ENCODE assay signal across 12 cellular contexts in the genomic region with DNA sequence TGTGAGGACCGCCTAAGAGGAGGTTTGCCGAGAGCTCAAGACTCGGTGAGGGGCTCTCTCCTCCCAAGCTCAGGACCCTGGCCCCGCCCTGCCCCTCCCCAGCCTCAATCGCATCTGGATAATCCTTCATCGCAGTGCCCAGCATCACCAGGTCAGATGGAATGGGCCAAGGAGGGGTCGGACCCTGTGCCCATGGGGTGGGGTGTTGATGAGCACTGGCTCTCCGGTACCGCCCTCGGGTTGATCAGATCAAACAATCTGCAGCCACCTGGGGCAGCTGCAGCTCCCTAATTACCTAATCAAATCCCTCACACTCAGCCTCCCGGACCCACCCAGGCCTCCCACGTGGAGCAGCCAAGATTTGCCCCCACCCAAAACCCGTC. TPM values are rescaled to one million over a fixed set of nuclear protein-coding genes. Genes with fewer than 3 reads are reported as not detected.
A peak's percentile ranks its signal among the peaks of the same experiment; 100 is the strongest.
DNase-seq lines count a peak whose midpoint lies in the region; ATAC-seq and TF ChIP-seq lines count a peak whose summit lies in the region.
"Had no signal": no experiment of that assay in that cellular context is flagged by ENCODE, and none has a peak within 500 bp of the region (broad histone marks: within the 10 kb centered on the region; RNA-seq: fewer than 3 reads in every experiment).

No MANE protein-coding gene starts in this region.

- H3K27me3 ChIP-seq in BE2C (no peaks in the 10 kb centered on the region), HAP-1 (ENCODE audit: low read depth) (no peaks in the 10 kb centered on the region), iPS-20b (ENCODE audit: insufficient read depth, low read length) (peaks cover 14% of the 10 kb centered on the region), testis (no peaks in the 10 kb centered on the region)

- H3K4me3 Mint-ChIP-seq in WTC11: peak overlapping the region; percentile 41
- no peak overlapping the region for H3K4me3 Mint-ChIP-seq in activated naive CD8-positive, alpha-beta T cell treated with anti-CD3 and anti-CD28 coated beads, Interleukin-2, amount 50 U/mL, for 24 hours
- H3K4me3 Mint-ChIP-seq: activated CD4-positive, alpha-beta T cell treated with anti-CD3 and anti-CD28 coated beads, Interleukin-2, amount 10 ng/mL, durations not matched to agents 7 days and 5 days had no signal

- TF ChIP-seq CTCF in BE2C (IDR thresholded peaks at IDR 0.05; ENCODE audit: low read depth, low read length): no peak
- no peak for TF ChIP-seq CTCF in WTC11 (IDR thresholded peaks at IDR 0.05)
- no peak for TF ChIP-seq CTCF in testis (IDR thresholded peaks at IDR 0.05)

- no peaks in the 10 kb centered on the region; the same call in 1 of the 2 replicates for H3K4me1 ChIP-seq in BE2C
- H3K4me1 ChIP-seq in HAP-1: no peaks in the 10 kb centered on the region
- H3K4me1 ChIP-seq in iPS-20b (ENCODE audit: insufficient read depth, low read length): peaks cover 7% of the 10 kb centered on the region; the same call in 1 of the 2 replicates
- H3K4me1 ChIP-seq in testis: no peaks in the 10 kb centered on the region
- H3K4me1 ChIP-seq: ascending aorta, foreskin keratinocyte had no signal

- H3K4me3 ChIP-seq in BE2C (ENCODE audit: low read depth, low read length) (peak overlapping the region; percentile 52), HAP-1 (peak overlapping the region; percentile 11), iPS-20b (ENCODE audit: low read length) (peak overlapping the region; percentile 41; the same call in 1 of the 2 replicates), testis (no peak overlapping the region)
- H3K4me3 ChIP-seq: ascending aorta had no signal

- H3K4me1 Mint-ChIP-seq in WTC11: peaks cover 24% of the 10 kb centered on the region
- peaks cover 18% of the 10 kb centered on the region for H3K4me1 Mint-ChIP-seq in activated naive CD8-positive, alpha-beta T cell treated with anti-CD3 and anti-CD28 coated beads, Interleukin-2, amount 50 U/mL, for 24 hours

- H3K27ac Mint-ChIP-seq in WTC11: no peak overlapping the region
- no peak overlapping the region for H3K27ac Mint-ChIP-seq in activated naive CD8-positive, alpha-beta T cell treated with anti-CD3 and anti-CD28 coated beads, Interleukin-2, amount 50 U/mL, for 24 hours
- H3K27ac Mint-ChIP-seq: activated CD4-positive, alpha-beta T cell treated with anti-CD3 and anti-CD28 coated beads, Interleukin-2, amount 10 ng/mL, durations not matched to agents 7 days and 5 days had no signal

- H3K9me3 ChIP-seq in BE2C (no peaks in the 10 kb centered on the region), HAP-1 (no peaks in the 10 kb centered on the region), iPS-20b (ENCODE audit: insufficient read depth, low read depth, low read length) (no peaks in the 10 kb centered on the region), testis (no peaks in the 10 kb centered on the region)
- H3K9me3 ChIP-seq: ascending aorta had no signal

- POLR2A ChIA-PET in WTC11 (lab: Charles Lee): no interaction called here

- H3K9me3 Mint-ChIP-seq in WTC11: peaks cover 15% of the 10 kb centered on the region
- H3K9me3 Mint-ChIP-seq in activated naive CD8-positive, alpha-beta T cell treated with anti-CD3 and anti-CD28 coated beads, Interleukin-2, amount 50 U/mL, for 24 hours: no peaks in the 10 kb centered on the region
- H3K9me3 Mint-ChIP-seq: activated CD4-positive, alpha-beta T cell treated with anti-CD3 and anti-CD28 coated beads, Interleukin-2, amount 10 ng/mL, durations not matched to agents 7 days and 5 days; stimulated activated naive CD8-positive, alpha-beta T cell treated with anti-CD3 and anti-CD28 coated beads, Interleukin-15, amount 100 ng/mL, for 72 hours had no signal

- ATAC-seq in WTC11: no peak
- ATAC-seq in activated naive CD8-positive, alpha-beta T cell treated with anti-CD3 and anti-CD28 coated beads, Interleukin-2, amount 50 U/mL, for 24 hours: no peak

- H3K27me3 Mint-ChIP-seq in WTC11 (ENCODE audit: low read depth): peaks cover 11% of the 10 kb centered on the region
- peaks cover 17% of the 10 kb centered on the region for H3K27me3 Mint-ChIP-seq in activated naive CD8-positive, alpha-beta T cell treated with anti-CD3 and anti-CD28 coated beads, Interleukin-2, amount 50 U/mL, for 24 hours

- H3K27ac ChIP-seq in iPS-20b (ENCODE audit: low read length) (no peak overlapping the region), testis (no peak overlapping the region)
- H3K27ac ChIP-seq: ascending aorta, foreskin keratinocyte had no signal

- no peak for TF ChIP-seq POLR2A in testis (IDR thresholded peaks at IDR 0.05)

- H3K36me3 ChIP-seq in BE2C: no peaks in the 10 kb centered on the region
- no peaks in the 10 kb centered on the region for H3K36me3 ChIP-seq in HAP-1 (replicated peaks)
- no peaks in the 10 kb centered on the region for H3K36me3 ChIP-seq in iPS-20b (ENCODE audit: insufficient read depth, low read depth, low read length)
- H3K36me3 ChIP-seq in testis (ENCODE audit: low read depth, missing control alignments): no peaks in the 10 kb centered on the region
- H3K36me3 ChIP-seq: ascending aorta had no signal

- in situ Hi-C loops in HAP-1 (cut with MboI; ENCODE audit: low sequenced_read_pairs): no loop called here

- no peaks in the 10 kb centered on the region; the same call in 1 of the 2 replicates for H3K36me3 Mint-ChIP-seq in WTC11
- no peaks in the 10 kb centered on the region for H3K36me3 Mint-ChIP-seq in activated naive CD8-positive, alpha-beta T cell treated with anti-CD3 and anti-CD28 coated beads, Interleukin-2, amount 50 U/mL, for 24 hours (ENCODE audit: low read depth)

- no peak overlapping the region for H3K9ac ChIP-seq in iPS-20b (ENCODE audit: low read depth, low read length)

- no peak for DNase-seq in BE2C
- no peak for DNase-seq in HAP-1 (ENCODE audit: low spot score in 2 of 2)
- no peak for DNase-seq in WTC11 (ENCODE audit: low spot score)
- no peak for DNase-seq in activated CD8-positive, alpha-beta memory T cell treated with anti-CD3 and anti-CD28 coated beads, Interleukin-2, amount 50 U/mL, for 48 hours
- no peak for DNase-seq in testis
- no peak for DNase-seq in activated naive CD8-positive, alpha-beta T cell treated with anti-CD3 and anti-CD28 coated beads, Interleukin-2, amount 50 U/mL, for 24 hours
- DNase-seq: COR-L47 had no signal

- 34% methylated on average over 6 to 13 of the region's 13 CpGs for WGBS in testis, 2 donors

- intact Hi-C loops in testis (cut with DNase I; ENCODE audit: low total_unique reads): no loop called here

- CTCF ChIA-PET in WTC11 (lab: Charles Lee): interaction anchor here (0.6 to 3.1 kb wide), 24 partner anchors 9 to 533 kb away, joined by 3 to 21 read pairs (median 3); partner anchors contain the start of genes TDRD7, TMOD1 and ZNF782

TF ChIP-seq in WTC11, 78 proteins besides CTCF, POLR2A, EP300 and RAD21:
- no peak for TF ChIP-seq ATF6 (CRISPR knock-in tag; IDR thresholded peaks at IDR 0.05)
- TF ChIP-seq TEAD1 (CRISPR knock-in tag; IDR thresholded peaks at IDR 0.05): no peak
- no peak for TF ChIP-seq JAZF1 (CRISPR knock-in tag; IDR thresholded peaks at IDR 0.05)
- no peak for TF ChIP-seq ZNF423 (CRISPR knock-in tag; IDR thresholded peaks at IDR 0.05)
- TF ChIP-seq ESRRA (CRISPR knock-in tag; IDR thresholded peaks at IDR 0.05; ENCODE audit: borderline replicate concordance): no peak
- no peak for TF ChIP-seq NFE2L1 (CRISPR knock-in tag; IDR thresholded peaks at IDR 0.05)
- no peak for TF ChIP-seq AR (CRISPR knock-in tag; IDR thresholded peaks at IDR 0.05)
- TF ChIP-seq, protein P1, sequence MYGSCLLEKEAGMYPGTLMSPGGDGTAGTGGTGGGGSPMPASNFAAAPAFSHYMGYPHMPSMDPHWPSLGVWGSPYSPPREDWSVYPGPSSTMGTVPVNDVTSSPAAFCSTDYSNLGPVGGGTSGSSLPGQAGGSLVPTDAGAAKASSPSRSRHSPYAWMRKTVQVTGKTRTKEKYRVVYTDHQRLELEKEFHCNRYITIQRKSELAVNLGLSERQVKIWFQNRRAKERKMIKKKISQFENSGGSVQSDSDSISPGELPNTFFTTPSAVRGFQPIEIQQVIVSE (CRISPR knock-in tag; IDR thresholded peaks at IDR 0.05; ENCODE audit: borderline replicate concordance): no peak
TF ChIP-seq in WTC11: peak in this region for 0.

RNA-seq across cellular contexts. Expression of gene TDRD7, which starts 24.4 kb away (rescaled TPM):
- 0.42 TPM for polyA plus RNA-seq in BE2C (2012; ENCODE audit: insufficient read depth, insufficient read length, low read depth)
- 2.3 to 2.8 TPM (median 2.5 TPM) in 3 replicates for total RNA-seq in WTC11 (2021)
- total RNA-seq in testis: 10 to 100 TPM; 31.2 to 32.2 TPM
- polyA plus RNA-seq in testis (ENCODE audit: insufficient read depth, low read depth, low replicate concordance): 85.8 TPM

Comparison
In these comparisons a context has a peak if more than half of its experiments do, and no peak if none do; other contexts are left out.
1. H3K4me3 ChIP-seq: peak in BE2C (single experiment), HAP-1 (single experiment) and iPS-20b (single experiment); none in testis (0 of 2).